In genomic region chr2:60796573-60797509, GRCh38 we compare ENCODE assay signal across 8 cellular contexts. TPM values are rescaled to one million over a fixed set of nuclear protein-coding genes. Genes with fewer than 3 reads are reported as not detected.
DNase-seq lines count a peak whose midpoint lies in the region; ATAC-seq and TF ChIP-seq lines count a peak whose summit lies in the region.

No MANE protein-coding gene starts in this region.

- no peaks in the 10 kb centered on the region for H3F3A ChIP-seq in PC-3 (ENCODE audit: low read length, unreplicated experiment)

- H3K9me3 ChIP-seq in PC-3 (ENCODE audit: low read length), result no peaks in the 10 kb centered on the region

- H2AFZ ChIP-seq in PC-3 (ENCODE audit: low read length), result no peak overlapping the region

- no peaks in the 10 kb centered on the region for H3K79me2 ChIP-seq in PC-3 (ENCODE audit: low read length)

- H3K4me1 ChIP-seq in PC-3 (ENCODE audit: insufficient read depth, low read length), result no peaks in the 10 kb centered on the region

- no peak for DNase-seq in activated CD8-positive, alpha-beta T cell treated with anti-CD3 and anti-CD28 coated beads for 36 hours
- DNase-seq in midbrain (lab: John Stamatoyannopoulos, UW) (peak; percentile 6), PC-3 (no peak), HT-29 (ENCODE audit: low spot score) (no peak), NCI-H446 (lab: John Stamatoyannopoulos, UW) (no peak), activated gamma-delta T cell treated with Interleukin-2 at 50 U/mL for 16 hours (no peak)

- BruUV-seq in PC-3 (replicated peaks; lab: Mats Ljungman, UMichigan), result no TSS peak

- H3K4me1 Mint-ChIP-seq in activated CD8-positive, alpha-beta T cell treated with anti-CD3 and anti-CD28 coated beads for 36 hours (ENCODE audit: low read depth), result peaks cover 18% of the 10 kb centered on the region

- no peaks in the 10 kb centered on the region for H3K9me2 ChIP-seq in PC-3 (replicated peaks; ENCODE audit: low read length)

- intact Hi-C loops in activated CD8-positive, alpha-beta T cell treated with anti-CD3 and anti-CD28 coated beads for 36 hours (cut with micrococcal nuclease), result no loop called here
- intact Hi-C loops in PC-3 (cut with micrococcal nuclease), result no loop called here

- CTCF ChIA-PET in activated CD8-positive, alpha-beta T cell treated with anti-CD3 and anti-CD28 coated beads for 36 hours (lab: Charles Lee), result interaction anchor here (0.7 to 1.6 kb wide), 5 partner anchors 9 to 203 kb away, joined by 3 to 7 read pairs (median 3); no protein-coding TSS in a partner anchor
- CTCF ChIA-PET in PC-3 (lab: Charles Lee), result no interaction called here

- peaks cover 39% of the 10 kb centered on the region for H3K36me3 Mint-ChIP-seq in activated CD8-positive, alpha-beta T cell treated with anti-CD3 and anti-CD28 coated beads for 36 hours (ENCODE audit: low read depth)

- H3K27me3 Mint-ChIP-seq in activated CD8-positive, alpha-beta T cell treated with anti-CD3 and anti-CD28 coated beads for 36 hours, result no peaks in the 10 kb centered on the region

- no peak overlapping the region for H3K4me3 ChIP-seq in PC-3 (ENCODE audit: low read length)

- H3K27ac ChIP-seq in PC-3 (ENCODE audit: low read length), result no peak overlapping the region

- H3K4me3 Mint-ChIP-seq in activated CD8-positive, alpha-beta T cell treated with anti-CD3 and anti-CD28 coated beads for 36 hours, result peak overlapping the region; percentile 23

- peak; percentile 59 for ATAC-seq in GM18498 (IDR thresholded peaks at IDR 0.05; ENCODE audit: unreplicated experiment)
- ATAC-seq in HG03175 (IDR thresholded peaks at IDR 0.05; ENCODE audit: unreplicated experiment), result peak; percentile 62
- ATAC-seq in activated CD8-positive, alpha-beta T cell treated with anti-CD3 and anti-CD28 coated beads for 36 hours, result peak; percentile 82
- no peak for ATAC-seq in PC-3

- peak overlapping the region; percentile 79 for H3K27ac Mint-ChIP-seq in activated CD8-positive, alpha-beta T cell treated with anti-CD3 and anti-CD28 coated beads for 36 hours

- no peak overlapping the region for H3K9ac ChIP-seq in PC-3 (ENCODE audit: low read length)

- H3K9me3 Mint-ChIP-seq in activated CD8-positive, alpha-beta T cell treated with anti-CD3 and anti-CD28 coated beads for 36 hours, result no peaks in the 10 kb centered on the region

- no peak for TF ChIP-seq CTCF in activated CD8-positive, alpha-beta T cell treated with anti-CD3 and anti-CD28 coated beads for 36 hours (IDR thresholded peaks at IDR 0.05)
- no peak for TF ChIP-seq CTCF in PC-3 (conservative IDR thresholded peaks at IDR 0.05; ENCODE audit: low read depth, low read length)

- peaks cover 41% of the 10 kb centered on the region for H3K36me3 ChIP-seq in PC-3 (ENCODE audit: low read depth, low read length)

- H3K4me2 ChIP-seq in PC-3 (ENCODE audit: low read length), result no peak overlapping the region

- no peaks in the 10 kb centered on the region for H4K20me1 ChIP-seq in PC-3 (ENCODE audit: low read length)

- POLR2A ChIA-PET in activated CD8-positive, alpha-beta T cell treated with anti-CD3 and anti-CD28 coated beads for 36 hours (lab: Charles Lee), result interaction anchor here (0.6 kb wide), 1 partner anchor 83 kb away, joined by 3 read pairs; no protein-coding TSS in a partner anchor
- POLR2A ChIA-PET in PC-3 (lab: Charles Lee; ENCODE audit: unreplicated experiment), result no interaction called here

- H3K27me3 ChIP-seq in PC-3 (ENCODE audit: low read length), result no peaks in the 10 kb centered on the region

RNA-seq across cellular contexts. Expression of gene PAPOLG, which starts 40.8 kb away (rescaled TPM):
- total RNA-seq in activated CD8-positive, alpha-beta T cell treated with anti-CD3 and anti-CD28 coated beads for 36 hours, result 10 to 100 TPM; 13.2 to 13.8 TPM
- total RNA-seq in PC-3 (2014; rRNA removed), result 7.1 and 8.8 TPM in 2 replicates
- 3.2 and 6.2 TPM in 2 replicates for total RNA-seq in HT-29 (2014; rRNA removed; shearing (Covaris generic))
